In genomic region chr15:63762833-63763232, GRCh38 we compare ENCODE assay signal across 1 cellular context.
TF ChIP-seq lines count a peak whose summit lies in the region.

No MANE protein-coding gene starts in this region.

TF ChIP-seq in GM23338, 12 proteins besides CTCF, POLR2A, EP300 and RAD21:
- TF ChIP-seq ZNF462 (CRISPR knock-in tag; IDR thresholded peaks at IDR 0.05), result peak; percentile 94
